ENCODE assay signal across 1 cellular context in genomic region chr3:186361246-186361611, GRCh38.
TF ChIP-seq lines count a peak whose summit lies in the region.

No MANE protein-coding gene starts in this region.

TF ChIP-seq in HepG2, 621 proteins besides CTCF, POLR2A, EP300 and RAD21:
- TF ChIP-seq HNRNPK (IDR thresholded peaks at IDR 0.05; ENCODE audit: low read depth, low read length, poor library complexity, severe bottlenecking) (no peak), MAX (IDR thresholded peaks at IDR 0.05) (no peak), ZKSCAN8 (CRISPR knock-in tag; IDR thresholded peaks at IDR 0.05; ENCODE audit: borderline replicate concordance) (no peak), ZNF660 (CRISPR knock-in tag; IDR thresholded peaks at IDR 0.05; ENCODE audit: borderline replicate concordance, low read depth) (no peak), NPAS2 (CRISPR knock-in tag; IDR thresholded peaks at IDR 0.05; ENCODE audit: borderline replicate concordance) (no peak), ZNF317 (CRISPR knock-in tag; IDR thresholded peaks at IDR 0.05) (no peak), ZKSCAN5 (CRISPR knock-in tag; IDR thresholded peaks at IDR 0.05) (no peak)
